ENCODE assay signal across 8 cellular contexts in the genomic region with DNA sequence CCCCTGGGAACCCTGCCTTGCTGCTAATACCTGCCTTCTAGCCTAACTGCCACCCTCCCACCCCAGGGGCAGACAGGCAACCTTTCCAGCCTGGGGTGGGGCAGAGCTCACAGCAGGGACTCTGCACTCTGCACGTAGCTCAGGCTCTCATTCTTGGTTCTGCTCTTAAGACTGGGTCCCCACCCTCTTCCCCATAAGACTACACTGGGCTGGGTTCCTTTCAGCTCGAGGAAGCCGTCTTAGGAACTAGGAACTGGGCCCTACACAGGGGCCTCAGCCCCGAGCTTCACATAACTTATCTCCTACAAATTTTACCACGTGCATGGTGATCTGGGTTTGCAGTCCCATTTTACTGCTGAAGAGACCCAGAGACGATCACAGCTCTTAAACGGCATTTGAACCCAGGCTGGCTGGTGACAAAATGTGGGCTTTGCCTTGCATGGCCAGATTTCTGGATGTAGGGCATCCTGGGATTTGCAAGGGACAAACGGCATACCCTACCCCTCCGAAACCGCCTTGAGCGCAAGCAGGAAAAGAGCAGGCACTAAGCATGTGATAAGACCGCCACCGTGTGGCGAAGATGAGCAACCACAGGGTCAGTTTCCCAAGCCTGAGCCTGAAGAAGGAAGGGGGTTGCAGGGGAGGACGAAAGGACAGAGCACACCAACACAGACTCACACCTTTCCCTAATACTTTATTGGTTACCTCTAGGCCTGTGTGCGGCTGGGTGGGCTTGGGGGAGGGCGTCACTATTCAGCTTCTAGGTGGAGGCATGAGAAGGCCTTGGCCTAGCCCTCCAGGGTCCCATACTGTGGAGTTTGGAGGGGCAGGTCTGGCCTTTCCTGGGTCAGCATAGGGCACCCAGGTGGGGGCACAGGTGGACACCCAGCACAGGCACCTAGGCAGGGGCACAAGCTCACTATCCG. TPM values are rescaled to one million over a fixed set of nuclear protein-coding genes. Genes with fewer than 3 reads are reported as not detected.
DNase-seq lines count a peak whose midpoint lies in the region; ATAC-seq and TF ChIP-seq lines count a peak whose summit lies in the region.

No MANE protein-coding gene starts in this region.

- no peaks in the 10 kb centered on the region; the same call in 1 of the 2 replicates for H3K36me3 ChIP-seq in MM.1S (replicated peaks; ENCODE audit: insufficient read depth, low read length)
- no peaks in the 10 kb centered on the region for H3K36me3 ChIP-seq in SJCRH30

- H3K4me1 ChIP-seq in MM.1S (ENCODE audit: low read length), result peaks cover 15% of the 10 kb centered on the region; the same call in 1 of the 2 replicates
- H3K4me1 ChIP-seq in SJCRH30, result no peaks in the 10 kb centered on the region; the same call in 1 of the 2 replicates

- ATAC-seq in omental fat pad (ENCODE audit: low FRiP score) (peak; percentile 22), HG02623 (IDR thresholded peaks at IDR 0.05; ENCODE audit: unreplicated experiment) (no peak), HG02759 (IDR thresholded peaks at IDR 0.05; ENCODE audit: unreplicated experiment) (no peak)

- CTCF ChIA-PET in activated naive CD4-positive, alpha-beta T cell treated with anti-CD3 and anti-CD28 coated beads, Interleukin-2, amount 10 ng/mL, durations not matched to agents 7 days and 5 days (lab: Charles Lee), result interaction anchor here (0.6 to 14.0 kb wide), 10 partner anchors 10 to 88 kb away, joined by 3 to 706 read pairs (median 4); partner anchors contain the start of genes HOOK2 and RNASEH2A

- H3K27ac ChIP-seq in MM.1S (ENCODE audit: low read length), result no peak overlapping the region
- no peak overlapping the region for H3K27ac ChIP-seq in SJCRH30

- DNase-seq in DMS53 treated with DMSO at 0.1 percent for 48 hours (lab: John Stamatoyannopoulos, UW; ENCODE audit: unreplicated experiment) (peak; percentile 59), MM.1S (peak; percentile 67), SJCRH30 (peak; percentile 88 to 96), germinal center (ENCODE audit: low spot score) (peak; percentile 59), omental fat pad (ENCODE audit: low spot score) (no peak)
- peak; percentile 83 for DNase-seq in activated naive CD4-positive, alpha-beta T cell treated with anti-CD3 and anti-CD28 coated beads, Interleukin-2, amount 10 ng/mL, durations not matched to agents 7 days and 5 days

- H3K4me2 ChIP-seq in MM.1S (ENCODE audit: low read depth, low read length), result peak overlapping the region; percentile 40; the same call in 1 of the 2 replicates

- H3K9me3 ChIP-seq in MM.1S (replicated peaks; ENCODE audit: insufficient read depth, low read length), result no peaks in the 10 kb centered on the region
- no peaks in the 10 kb centered on the region for H3K9me3 ChIP-seq in SJCRH30 (replicated peaks)

- no peaks in the 10 kb centered on the region for H3K9me2 ChIP-seq in MM.1S (replicated peaks; ENCODE audit: insufficient read depth, low read length)

- H3F3A ChIP-seq in MM.1S (ENCODE audit: insufficient read depth, low read length), result peaks cover 27% of the 10 kb centered on the region

- no peak overlapping the region for H2AFZ ChIP-seq in MM.1S (ENCODE audit: low read length)

- H4K20me1 ChIP-seq in MM.1S (ENCODE audit: insufficient read depth, low read length), result no peaks in the 10 kb centered on the region

- H3K79me2 ChIP-seq in MM.1S (ENCODE audit: low read length), result peaks cover 27% of the 10 kb centered on the region

- no peak overlapping the region for H3K9ac ChIP-seq in MM.1S (ENCODE audit: low read length)

- no peak overlapping the region for H3K4me3 ChIP-seq in MM.1S (ENCODE audit: low read length)
- no peak overlapping the region for H3K4me3 ChIP-seq in SJCRH30

- H3K27me3 ChIP-seq in MM.1S (replicated peaks; ENCODE audit: insufficient read depth, low read length) (no peaks in the 10 kb centered on the region), SJCRH30 (peaks cover 3% of the 10 kb centered on the region; the same call in 1 of the 2 replicates)

- H3K4me1 Mint-ChIP-seq in activated naive CD4-positive, alpha-beta T cell treated with anti-CD3 and anti-CD28 coated beads, Interleukin-2, amount 10 ng/mL, durations not matched to agents 7 days and 5 days, result peaks cover 46% of the 10 kb centered on the region

- H3K9me3 Mint-ChIP-seq in activated naive CD4-positive, alpha-beta T cell treated with anti-CD3 and anti-CD28 coated beads, Interleukin-2, amount 10 ng/mL, durations not matched to agents 7 days and 5 days, result no peaks in the 10 kb centered on the region

- peak overlapping the region; percentile 93 for H3K27ac Mint-ChIP-seq in activated naive CD4-positive, alpha-beta T cell treated with anti-CD3 and anti-CD28 coated beads, Interleukin-2, amount 10 ng/mL, durations not matched to agents 7 days and 5 days

- peaks cover 4% of the 10 kb centered on the region for H3K27me3 Mint-ChIP-seq in activated naive CD4-positive, alpha-beta T cell treated with anti-CD3 and anti-CD28 coated beads, Interleukin-2, amount 10 ng/mL, durations not matched to agents 7 days and 5 days

- H3K36me3 Mint-ChIP-seq in activated naive CD4-positive, alpha-beta T cell treated with anti-CD3 and anti-CD28 coated beads, Interleukin-2, amount 10 ng/mL, durations not matched to agents 7 days and 5 days, result peaks cover 19% of the 10 kb centered on the region

- H3K4me3 Mint-ChIP-seq in activated naive CD4-positive, alpha-beta T cell treated with anti-CD3 and anti-CD28 coated beads, Interleukin-2, amount 10 ng/mL, durations not matched to agents 7 days and 5 days, result peak overlapping the region; percentile 59

- TF ChIP-seq CTCF in MM.1S (IDR thresholded peaks at IDR 0.05; ENCODE audit: low read length) (peak; percentile 95), omental fat pad (IDR thresholded peaks at IDR 0.05) (peak in 2 of 3 donors; percentile 73 to 89)

RNA-seq across cellular contexts. Expression of gene JUNB, which starts 5.1 kb away (rescaled TPM):
- total RNA-seq in SJCRH30 (2014; rRNA removed; shearing (Covaris generic)), result 34.8 and 39.7 TPM in 2 replicates
- total RNA-seq in omental fat pad, result 1,000 to 10,000 TPM in 2 of 4 donors, 100 to 1,000 TPM in 2; 852 to 2,498 (median 1,079) TPM

RNA-seq across cellular contexts. Expression of gene PRDX2, which starts 5.2 kb away (rescaled TPM):
- total RNA-seq in SJCRH30 (2014; rRNA removed; shearing (Covaris generic)), result 55.9 and 64.6 TPM in 2 replicates
- 100 to 1,000 TPM; 165 to 320 (median 219) TPM for total RNA-seq in omental fat pad

RNA-seq across cellular contexts. Expression of gene THSD8, which starts 5.5 kb away (rescaled TPM):
- total RNA-seq in SJCRH30 (2014; rRNA removed; shearing (Covaris generic)), result not detected in 2 replicates
- total RNA-seq in omental fat pad, result not detected

RNA-seq across cellular contexts. Expression of gene RNASEH2A, which starts 10.0 kb away (rescaled TPM):
- total RNA-seq in SJCRH30 (2014; rRNA removed; shearing (Covaris generic)), result 92.4 and 99.0 TPM in 2 replicates
- total RNA-seq in omental fat pad, result 10 to 100 TPM in 1 of 4 donors, 1 to 10 TPM in 3; 2.8 to 10.4 (median 5.9) TPM

RNA-seq across cellular contexts. Expression of gene HOOK2, which starts 21.1 kb away (rescaled TPM):
- 14.1 and 19.0 TPM in 2 replicates for total RNA-seq in SJCRH30 (2014; rRNA removed; shearing (Covaris generic))
- total RNA-seq in omental fat pad, result 10 to 100 TPM; 26.9 to 71.3 (median 56.3) TPM

Comparison
In these comparisons a context has a peak if more than half of its experiments do, and no peak if none do; other contexts are left out.
1. RNA of gene JUNB, which starts 5.1 kb away (total RNA-seq): 852 to 2,498 TPM in omental fat pad; 34.8 to 39.7 TPM in SJCRH30; every median in the first group is over 10 times any median in the second.